Comparison of ENCODE assay signal across 25 cellular contexts in genomic region chr16:89253548-89254287, GRCh38. TPM values are rescaled to one million over a fixed set of nuclear protein-coding genes. Genes with fewer than 3 reads are reported as not detected.
"Had no signal": no experiment of that assay in that cellular context is flagged by ENCODE, and none has a peak within 500 bp of the region (broad histone marks: within the 10 kb centered on the region; RNA-seq: fewer than 3 reads in every experiment).

No MANE protein-coding gene starts in this region.

- H3K9me3 ChIP-seq: esophagus muscularis mucosa, thoracic aorta, vagina had no signal

- H3K36me3 ChIP-seq: esophagus muscularis mucosa, left lung, thoracic aorta, vagina had no signal

- DNase-seq: activated CD4-positive, alpha-beta T cell treated with anti-CD3 and anti-CD28 coated beads for 4 hours; activated CD4-positive, alpha-beta T cell treated with anti-CD3 and anti-CD28 coated beads, Interleukin-2, amount 50 U/mL, for 48 hours; activated CD4-positive, CD25-positive, alpha-beta regulatory T cell; activated CD8-positive, alpha-beta memory T cell treated with anti-CD3 and anti-CD28 coated beads, Interleukin-2, amount 50 U/mL, for 48 hours; activated naive CD4-positive, alpha-beta T cell treated with anti-CD3 and anti-CD28 coated beads, Interleukin-2, amount 50 U/mL, for 16 hours; activated naive CD8-positive, alpha-beta T cell treated with anti-CD3 and anti-CD28 coated beads, Interleukin-2, amount 50 U/mL, for 24 hours; activated T-cell treated with anti-CD3 and anti-CD28 coated beads, Interleukin-2, amount 50 U/mL, for 4 hours; cerebellar nuclear complex; hippocampal formation; kidney glomerular epithelial cell; left lung; naive B cell; retina; stimulated activated CD4-positive, alpha-beta T cell treated with anti-CD3 and anti-CD28 coated beads, Interleukin-2, amount 100 ng/mL, for 48 hours; stimulated activated CD8-positive, alpha-beta memory T cell treated with anti-CD3 and anti-CD28 coated beads, Interleukin-4, amount 100 ng/mL, for 48 hours; stimulated activated naive CD4-positive, alpha-beta T cell had no signal

- FAIRE-seq: frontal cortex had no signal

- H3K4me3 ChIP-seq: coronary artery, esophagus muscularis mucosa, left lung, lung, thoracic aorta, vagina had no signal

- H3K27me3 ChIP-seq: vagina had no signal

- ATAC-seq: activated naive CD8-positive, alpha-beta T cell treated with anti-CD3 and anti-CD28 coated beads, Interleukin-2, amount 50 U/mL, for 24 hours; activated T-cell treated with anti-CD3 and anti-CD28 coated beads, Interleukin-2, amount 50 U/mL, for 4 hours; left lung had no signal

- H3K27ac ChIP-seq: coronary artery, esophagus muscularis mucosa, left lung, thoracic aorta, vagina had no signal

RNA-seq across cellular contexts. Expression of gene SLC22A31, which starts 53.4 kb away (rescaled TPM):
- total RNA-seq: activated CD8-positive, alpha-beta memory T cell treated with anti-CD3 and anti-CD28 coated beads for 36 hours; frontal cortex; omental fat pad; vagina had no signal
- polyA plus RNA-seq: neural cell had no signal
